In the genomic region with DNA sequence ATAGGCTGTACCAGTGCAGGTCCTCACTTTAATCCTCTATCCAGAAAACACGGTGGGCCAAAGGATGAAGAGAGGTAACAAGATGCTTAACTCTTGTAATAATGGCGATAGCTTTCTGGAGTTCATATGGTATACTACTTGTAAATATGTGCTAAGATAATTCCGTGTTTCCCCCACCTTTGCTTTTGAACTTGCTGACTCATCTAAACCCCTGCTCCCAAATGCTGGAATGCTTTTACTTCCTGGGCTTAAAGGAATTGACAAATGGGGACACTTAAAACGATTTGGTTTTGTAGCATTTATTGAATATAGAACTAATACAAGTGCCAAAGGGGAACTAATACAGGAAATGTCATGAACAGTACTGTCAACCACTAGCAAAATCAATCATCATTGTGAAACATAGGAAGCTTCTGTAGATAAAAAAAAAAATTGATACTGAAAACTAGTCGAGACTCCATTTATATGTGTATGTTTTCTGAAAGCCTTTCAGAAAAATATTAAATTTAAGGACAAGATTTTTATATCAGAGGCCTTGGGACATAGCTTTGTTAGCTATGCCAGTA, we compare ENCODE assay signal across 15 cellular contexts. TPM values are rescaled to one million over a fixed set of nuclear protein-coding genes. Genes with fewer than 3 reads are reported as not detected.
A peak's percentile ranks its signal among the peaks of the same experiment; 100 is the strongest.
DNase-seq lines count a peak whose midpoint lies in the region; ATAC-seq, FAIRE-seq and TF ChIP-seq lines count a peak whose summit lies in the region.
"Had no signal": no experiment of that assay in that cellular context is flagged by ENCODE, and none has a peak within 500 bp of the region (broad histone marks: within the 10 kb centered on the region; RNA-seq: fewer than 3 reads in every experiment).

No MANE protein-coding gene starts in this region.

- peaks cover 6% of the 10 kb centered on the region; the same call in 1 of the 2 replicates for H3F3A ChIP-seq in OCI-LY1 (ENCODE audit: insufficient read depth, low read length)
- peaks cover 4% of the 10 kb centered on the region for H3F3A ChIP-seq in PC-3 (ENCODE audit: low read length, unreplicated experiment)

- no TSS peak for BruUV-seq in PC-3 (replicated peaks; lab: Mats Ljungman, UMichigan)

- peaks cover 9% of the 10 kb centered on the region for H3K36me3 Mint-ChIP-seq in astrocyte (ENCODE audit: low read depth, unreplicated experiment)

- CTCF ChIA-PET in A549 (lab: Yijun Ruan, JAX) (interaction anchor here (0.5 kb wide), 2 partner anchors 149 to 934 kb away, joined by 3 to 4 read pairs; no protein-coding TSS in a partner anchor), PC-3 (lab: Charles Lee) (interaction anchor here (0.6 kb wide), 1 partner anchor 43 kb away, joined by 8 read pairs; no protein-coding TSS in a partner anchor)

- H3K79me2 ChIP-seq in OCI-LY1 (ENCODE audit: insufficient read depth, low read length) = peaks cover 30% of the 10 kb centered on the region
- H3K79me2 ChIP-seq in astrocyte (ENCODE audit: insufficient read depth, low read length) = peaks cover 34% of the 10 kb centered on the region
- H3K79me2 ChIP-seq in PC-3 (ENCODE audit: low read length) = peaks cover 51% of the 10 kb centered on the region

- TF ChIP-seq POLR2A in A549 (IDR thresholded peaks at IDR 0.05; ENCODE audit: low read length) = no peak

- TF ChIP-seq CTCF in A549 (IDR thresholded peaks at IDR 0.05) (no peak), OCI-LY1 (IDR thresholded peaks at IDR 0.05; ENCODE audit: low read length) (no peak), astrocyte (IDR thresholded peaks at IDR 0.05; ENCODE audit: insufficient read depth, low read depth, low read length) (no peak), PC-3 (conservative IDR thresholded peaks at IDR 0.05; ENCODE audit: low read depth, low read length) (no peak)

- DNase-seq in A549 (ENCODE audit: low read depth in 1 of 2, low spot score in 1 of 2) = no peak
- no peak for DNase-seq in astrocyte (ENCODE audit: low read depth)
- DNase-seq in PC-3 = no peak
- no peak for DNase-seq in urothelium cell line (ENCODE audit: low spot score)
- no peak for DNase-seq in substantia nigra (lab: John Stamatoyannopoulos, UW)
- DNase-seq: DMS79, esophagus squamous epithelium, left cardiac atrium, NCI-H146, T1000, upper lobe of left lung had no signal

- H3K4me3 Mint-ChIP-seq in astrocyte (ENCODE audit: unreplicated experiment) = no peak overlapping the region
- H3K4me3 Mint-ChIP-seq: dendritic cell treated with granulocyte-macrophage colony-stimulating factor and Interleukin-4, amounts not matched to agents 40 ng/mL and 50 ng/mL, for 4 days had no signal

- H3K36me3 ChIP-seq in OCI-LY1 (ENCODE audit: insufficient read depth, low read length) (peaks cover 95% of the 10 kb centered on the region), astrocyte (ENCODE audit: insufficient read depth, low read length) (peaks cover 35% of the 10 kb centered on the region), PC-3 (ENCODE audit: low read depth, low read length) (peaks cover 64% of the 10 kb centered on the region)

- H3K4me1 Mint-ChIP-seq in astrocyte (ENCODE audit: low read depth, unreplicated experiment) = peaks cover 22% of the 10 kb centered on the region

- intact Hi-C loops in PC-3 (cut with micrococcal nuclease) = no loop called here

- ATAC-seq in A549 (no peak), GM18520 (IDR thresholded peaks at IDR 0.05; ENCODE audit: unreplicated experiment) (peak; percentile 40), PC-3 (no peak), HG02610 (IDR thresholded peaks at IDR 0.05; ENCODE audit: unreplicated experiment) (no peak)
- ATAC-seq: left cardiac atrium had no signal

- H3K27ac Mint-ChIP-seq in astrocyte (ENCODE audit: unreplicated experiment) = peak overlapping the region; percentile 34

- H3K27me3 ChIP-seq in OCI-LY1 (ENCODE audit: insufficient read depth, low read length) (no peaks in the 10 kb centered on the region), astrocyte (ENCODE audit: insufficient read depth, low read length) (no peaks in the 10 kb centered on the region), PC-3 (ENCODE audit: low read length) (no peaks in the 10 kb centered on the region)
- H3K27me3 ChIP-seq: esophagus squamous epithelium, upper lobe of left lung had no signal

- H3K27ac ChIP-seq in A549 (no peak overlapping the region), OCI-LY1 (ENCODE audit: low read depth, low read length, poor library complexity, severe bottlenecking) (peak overlapping the region; percentile 9), astrocyte (ENCODE audit: low read depth, low read length) (no peak overlapping the region), PC-3 (ENCODE audit: low read length) (no peak overlapping the region), substantia nigra (ENCODE audit: low read depth, low read length, poor library complexity, severe bottlenecking) (no peak overlapping the region)

- FAIRE-seq in A549 (lab: Jason Lieb, UNC) (no peak), astrocyte (lab: Jason Lieb, UNC) (no peak), urothelium cell line (lab: Jason Lieb, UNC) (no peak)

- H3K4me2 ChIP-seq in A549 (no peak overlapping the region), OCI-LY1 (ENCODE audit: low read length) (no peak overlapping the region), astrocyte (ENCODE audit: low read length) (no peak overlapping the region), PC-3 (ENCODE audit: low read length) (no peak overlapping the region)

- H3K9me3 ChIP-seq in A549 (no peaks in the 10 kb centered on the region), OCI-LY1 (ENCODE audit: low read length) (no peaks in the 10 kb centered on the region), astrocyte (ENCODE audit: insufficient read depth, low read depth, low read length) (no peaks in the 10 kb centered on the region), PC-3 (ENCODE audit: low read length) (no peaks in the 10 kb centered on the region)
- H3K9me3 ChIP-seq: esophagus squamous epithelium, upper lobe of left lung had no signal

- POLR2A ChIA-PET in A549 (lab: Yijun Ruan, JAX) = no interaction called here
- POLR2A ChIA-PET in PC-3 (lab: Charles Lee; ENCODE audit: unreplicated experiment) = no interaction called here

- WGBS in A549 (ENCODE audit: missing lambda C conversion rate) = 65% methylated on average over 5 of the region's 5 CpGs

- H3K9ac ChIP-seq in OCI-LY1 (ENCODE audit: low read length) (no peak overlapping the region), astrocyte (ENCODE audit: low read length) (no peak overlapping the region), PC-3 (ENCODE audit: low read length) (no peak overlapping the region)

- H3K4me3 ChIP-seq in A549 (no peak overlapping the region), OCI-LY1 (ENCODE audit: low read depth, low read length, poor library complexity, severe bottlenecking) (no peak overlapping the region), astrocyte (ENCODE audit: insufficient read depth, low read depth, low read length) (no peak overlapping the region), PC-3 (ENCODE audit: low read length) (no peak overlapping the region)
- H3K4me3 ChIP-seq: esophagus squamous epithelium, upper lobe of left lung had no signal

- H3K9me2 ChIP-seq in OCI-LY1 (ENCODE audit: low read depth, low read length) = no peaks in the 10 kb centered on the region
- no peaks in the 10 kb centered on the region for H3K9me2 ChIP-seq in PC-3 (replicated peaks; ENCODE audit: low read length)

- H2AFZ ChIP-seq in OCI-LY1 (ENCODE audit: low read length) (no peak overlapping the region), astrocyte (ENCODE audit: low read depth, low read length) (no peak overlapping the region), PC-3 (ENCODE audit: low read length) (no peak overlapping the region)

- H3K27me3 Mint-ChIP-seq in astrocyte (ENCODE audit: low read depth, unreplicated experiment) = no peaks in the 10 kb centered on the region
- H3K27me3 Mint-ChIP-seq: dendritic cell treated with granulocyte-macrophage colony-stimulating factor and Interleukin-4, amounts not matched to agents 40 ng/mL and 50 ng/mL, for 4 days had no signal

- H4K20me1 ChIP-seq in OCI-LY1 (ENCODE audit: insufficient read depth, low read length) (no peaks in the 10 kb centered on the region), astrocyte (ENCODE audit: insufficient read depth, low read length) (peaks cover 44% of the 10 kb centered on the region), PC-3 (ENCODE audit: low read length) (peaks cover 36% of the 10 kb centered on the region)

- no peak for TF ChIP-seq EP300 in A549 (IDR thresholded peaks at IDR 0.05)

- TF ChIP-seq RAD21 in A549 (conservative IDR thresholded peaks at IDR 0.05 in 1 of 2, IDR thresholded peaks at IDR 0.05 in 1 of 2) = no peak

- no peaks in the 10 kb centered on the region for H3K9me3 Mint-ChIP-seq in astrocyte (ENCODE audit: unreplicated experiment)
- H3K9me3 Mint-ChIP-seq: dendritic cell treated with granulocyte-macrophage colony-stimulating factor and Interleukin-4, amounts not matched to agents 40 ng/mL and 50 ng/mL, for 4 days had no signal

- peaks cover 24% of the 10 kb centered on the region for H3K4me1 ChIP-seq in A549
- H3K4me1 ChIP-seq in OCI-LY1 (ENCODE audit: insufficient read depth, low read length, severe bottlenecking) = peaks cover 46% of the 10 kb centered on the region
- H3K4me1 ChIP-seq in astrocyte (ENCODE audit: insufficient read depth, low read length) = peaks cover 3% of the 10 kb centered on the region
- H3K4me1 ChIP-seq in PC-3 (ENCODE audit: insufficient read depth, low read length) = peaks cover 10% of the 10 kb centered on the region

TF ChIP-seq in A549, 52 proteins besides CTCF, POLR2A, EP300 and RAD21:
- TF ChIP-seq MAFK (IDR thresholded peaks at IDR 0.05; ENCODE audit: partially characterized antibody) (peak; percentile 83), ESRRA (IDR thresholded peaks at IDR 0.05; ENCODE audit: borderline replicate concordance, low read length) (no peak)

RNA-seq across cellular contexts. Expression of a gene that starts 7.0 kb away (rescaled TPM):
- polyA plus RNA-seq in A549 (2011; rRNA removed) (355 and 488 TPM in 2 replicates), A549 (2017; fragmentation: RNase III; extraction: RNeasy Plus Mini Kit Qiagen cat#74134 plus additional on column Dnase treatment) (551 to 579 TPM (median 577 TPM) in 3 replicates)
- polyA plus RNA-seq in A549 (2012; cell fraction: cytosol; rRNA removed) = 427 and 610 TPM in 2 replicates
- polyA plus RNA-seq in A549 (2012; cell fraction: nucleus; rRNA removed) = 188 and 226 TPM in 2 replicates
- 104 and 106 TPM in 2 replicates for polyA minus RNA-seq in A549 (2011; rRNA and poly(A)+ RNA removed)
- total RNA-seq in astrocyte (202 and 236 TPM in 2 replicates), PC-3 (2014; rRNA removed) (398 and 409 TPM in 2 replicates)
